ENCODE assay signal across 13 cellular contexts in the genomic region with DNA sequence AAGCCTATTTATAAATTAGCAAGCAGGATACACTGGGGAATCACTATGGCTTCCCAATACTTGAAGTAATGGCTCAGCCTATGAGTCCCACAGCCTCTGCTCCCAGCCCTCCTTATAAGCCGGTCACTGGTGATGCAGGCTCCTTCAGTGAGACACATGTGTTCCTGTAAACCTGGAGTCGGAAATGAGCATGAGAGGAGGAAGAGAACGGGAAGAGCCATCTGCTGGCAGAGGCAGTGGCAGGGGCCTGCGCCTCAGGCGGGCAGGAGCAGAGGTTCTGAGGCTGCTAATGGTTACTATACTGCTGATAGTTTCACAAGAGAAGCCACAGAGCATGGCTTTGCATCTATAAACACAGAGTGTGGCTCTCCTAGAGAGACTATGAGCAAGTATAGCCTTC.
"Had no signal": no experiment of that assay in that cellular context is flagged by ENCODE, and none has a peak within 500 bp of the region (broad histone marks: within the 10 kb centered on the region; RNA-seq: fewer than 3 reads in every experiment).

No MANE protein-coding gene starts in this region.

- H3K4me1 ChIP-seq: adrenal gland, foreskin keratinocyte, psoas muscle had no signal

- H3K27me3 ChIP-seq: adrenal gland, foreskin keratinocyte, sigmoid colon had no signal

- H3K9me3 Mint-ChIP-seq: natural killer cell had no signal

- H3K36me3 Mint-ChIP-seq: natural killer cell had no signal

- H3K9me3 ChIP-seq: adrenal gland, sigmoid colon had no signal

- ATAC-seq: foreskin keratinocyte, left colon, natural killer cell, psoas muscle had no signal

- H3K4me3 Mint-ChIP-seq: activated naive CD4-positive, alpha-beta T cell treated with anti-CD3 and anti-CD28 coated beads for 36 hours; natural killer cell had no signal

- DNase-seq: activated CD4-positive, alpha-beta T cell treated with anti-CD3 and anti-CD28 coated beads for 4 hours; activated naive CD4-positive, alpha-beta T cell treated with anti-CD3 and anti-CD28 coated beads for 36 hours; adrenal gland; foreskin keratinocyte; head of caudate nucleus; left colon; natural killer cell; psoas muscle; sigmoid colon; stimulated activated CD4-positive, alpha-beta T cell treated with anti-CD3 and anti-CD28 coated beads, Interleukin-12 subunit alpha, Interleukin-12 subunit beta, amount 100 ng/mL, for 4 hours; stimulated activated naive CD4-positive, alpha-beta T cell treated with Interleukin-2 at 50 U/mL for 16 hours; T-helper 9 cell had no signal

- H3K27ac ChIP-seq: adrenal gland, foreskin keratinocyte, psoas muscle, sigmoid colon had no signal

- H3K36me3 ChIP-seq: adrenal gland, sigmoid colon had no signal

- H3K4me3 ChIP-seq: adrenal gland, lung, psoas muscle, sigmoid colon had no signal
